ENCODE assay signal across 6 cellular contexts in genomic region chr11:124762624-124763155, GRCh38. TPM values are rescaled to one million over a fixed set of nuclear protein-coding genes. Genes with fewer than 3 reads are reported as not detected.
DNase-seq lines count a peak whose midpoint lies in the region; ATAC-seq, FAIRE-seq and TF ChIP-seq lines count a peak whose summit lies in the region.

No MANE protein-coding gene starts in this region.

- TF ChIP-seq CTCF in K562 (IDR thresholded peaks at IDR 0.05 in 2 of 3, conservative IDR thresholded peaks at IDR 0.05 in 1 of 3; ENCODE audit: insufficient read depth in 2 of 3, low read depth in 1 of 3, low read length in 3 of 3) (peak in 2 of 3 experiments; percentile 28 to 33; a peak in 3 of 6 replicates), nephron (IDR thresholded peaks at IDR 0.05; ENCODE audit: unreplicated experiment in 3 of 3) (no peak)

- POLR2A ChIA-PET in K562 (lab: Yijun Ruan, JAX): interaction anchor here (0.5 to 0.9 kb wide), 4 partner anchors 29 to 379 kb away, joined by 3 read pairs; no protein-coding TSS in a partner anchor

- H3K4me2 ChIP-seq in K562 (ENCODE audit: insufficient read depth, low read length): peak overlapping the region; percentile 93

- H3K4me1 Mint-ChIP-seq in nephron: peaks cover 47% of the 10 kb centered on the region

- FAIRE-seq in K562 (lab: Jason Lieb, UNC) (no peak), GM12891 (lab: Jason Lieb, UNC) (no peak)

- H3K36me3 Mint-ChIP-seq in nephron (ENCODE audit: low read depth): peaks cover 15% of the 10 kb centered on the region

- no peaks in the 10 kb centered on the region for H3K79me2 ChIP-seq in K562 (ENCODE audit: control insufficient read depth, insufficient read depth, low read length)

- intact Hi-C loops in K562 (cut with micrococcal nuclease): loop anchor here (1.0 to 10.0 kb wide), 5 partner anchors 31 to 348 kb away; no protein-coding TSS in a partner anchor

- no peak for TF ChIP-seq POLR2A in K562 (conservative IDR thresholded peaks at IDR 0.05)
- TF ChIP-seq POLR2A in GM12891 (IDR thresholded peaks at IDR 0.05; ENCODE audit: low read depth, low read length): no peak

- DNase-seq in K562 (ENCODE audit: extremely low read depth in 1 of 4, low spot score in 3 of 4) (peak; percentile 44 to 75 (median 64)), DMS153 treated with DMSO at 0.1 percent for 48 hours (lab: John Stamatoyannopoulos, UW; ENCODE audit: unreplicated experiment) (no peak), GM12891 (ENCODE audit: insufficient read length, low spot score) (no peak)

- H4K20me1 ChIP-seq in K562 (replicated peaks; ENCODE audit: control insufficient read depth, insufficient read depth, low read length): no peaks in the 10 kb centered on the region

- H3K27me3 ChIP-seq in K562 (ENCODE audit: control insufficient read depth in 2 of 2, insufficient read depth in 2 of 2, low read length in 2 of 2): peaks cover 0 to 28% of the 10 kb centered on the region in 2 experiments; a peak in 3 of 5 replicates

- H3K9ac ChIP-seq in K562 (ENCODE audit: insufficient read depth in 1 of 2, low read depth in 2 of 2, low read length in 2 of 2): peak overlapping the region; percentile 45 to 91

- CTCF ChIA-PET in K562 (lab: Yijun Ruan, JAX; ENCODE audit: low intra/inter-chr PET ratio): interaction anchor here (0.6 to 2.6 kb wide), 7 partner anchors 25 to 675 kb away, joined by 3 to 24 read pairs (median 7); no protein-coding TSS in a partner anchor

- H3K27me3 Mint-ChIP-seq in nephron (ENCODE audit: low read depth): peaks cover 65% of the 10 kb centered on the region

- H2AFZ ChIP-seq in K562 (ENCODE audit: low read depth, low read length): peak overlapping the region; percentile 95

- ATAC-seq in GM18511 (IDR thresholded peaks at IDR 0.05; ENCODE audit: unreplicated experiment): peak; percentile 9
- ATAC-seq in HG03103 (IDR thresholded peaks at IDR 0.05; ENCODE audit: low read depth, unreplicated experiment): peak; percentile 0
- peak; percentile 68 for ATAC-seq in K562

- in situ Hi-C loops in K562 (cut with MboI): loop anchor here (10.0 kb wide), 2 partner anchors 88 to 348 kb away; partner anchors contain the start of genes SIAE and SPA17

- no peak for TF ChIP-seq EP300 in K562 (IDR thresholded peaks at IDR 0.05; ENCODE audit: low read length)

- H3K9me1 ChIP-seq in K562 (ENCODE audit: control insufficient read depth, insufficient read depth, low read length): no peaks in the 10 kb centered on the region

- H3K4me1 ChIP-seq in K562 (replicated peaks in 1 of 2; ENCODE audit: control insufficient read depth in 2 of 2, insufficient read depth in 2 of 2, low read length in 2 of 2): peaks cover 0 to 36% of the 10 kb centered on the region in 2 experiments; a peak in 4 of 5 replicates

- no peak overlapping the region for H3K27ac ChIP-seq in K562 (ENCODE audit: extremely low read depth, low read depth, low read length)

- no peaks in the 10 kb centered on the region for H3K9me3 ChIP-seq in K562 (replicated peaks; ENCODE audit: control insufficient read depth, insufficient read depth, low read depth, low read length)

- H3K4me3 ChIP-seq in K562: peak overlapping the region; percentile 46

- TF ChIP-seq RAD21 in K562 (CRISPR knock-in tag; conservative IDR thresholded peaks at IDR 0.05 in 1 of 2, IDR thresholded peaks at IDR 0.05 in 1 of 2): no peak

- no peaks in the 10 kb centered on the region for H3K9me3 Mint-ChIP-seq in nephron

- peak overlapping the region in 2 of 3 experiments; percentile 84 to 91 for H3K27ac Mint-ChIP-seq in nephron

- BruUV-seq in K562 (replicated peaks; lab: Mats Ljungman, UMichigan): no TSS peak

- WGBS in K562 (ENCODE audit: insufficient coverage, low coverage, missing lambda C conversion rate): under 1% methylated on average over 32 of the region's 45 CpGs

- H3K4me3 Mint-ChIP-seq in nephron: peak overlapping the region; percentile 81 to 89 (median 86)

- H3K36me3 ChIP-seq in K562 (ENCODE audit: control insufficient read depth, insufficient read depth, low read length): peaks cover 3% of the 10 kb centered on the region; the same call in 1 of the 3 replicates

RNA-seq across cellular contexts. Expression of gene ESAM, which starts 0.6 kb away (rescaled TPM):
- total RNA-seq in K562 (2011; cell fraction: chromatin; rRNA removed; ENCODE audit: low replicate concordance): 0.74 and 2.0 TPM in 2 replicates
- total RNA-seq in K562 (2011; cell fraction: nucleolus; rRNA removed): 1.6 and 1.8 TPM in 2 replicates
- total RNA-seq in K562 (2011; cell fraction: nucleoplasm; rRNA removed): 1.2 and 2.9 TPM in 2 replicates
- total RNA-seq in K562 (2014; rRNA removed) (0.14 and 0.29 TPM in 2 replicates), K562 (2014; rRNA removed; fragmentation: Illumina TruSeq; extraction: Trizol) (0.18 and 0.22 TPM in 2 replicates), K562 (2015; rRNA removed; fragmentation: Illumina TruSeq; extraction: Trizol) (0.15 and 0.22 TPM in 2 replicates), K562 (2021) (0.36 and 0.91 TPM in 2 replicates)
- polyA plus RNA-seq in K562 (2011; rRNA removed) (0.47 and 1.1 TPM in 2 replicates), K562 (2014; fragmentation: Illumina TruSeq; extraction: Trizol) (0.65 and 0.90 TPM in 2 replicates), K562 (2014; fragmentation: Nextera tagmentation; extraction: Ambion mirVana) (under 1 TPM; 0.06 to 0.08 TPM), K562 (2014; rRNA removed) (0.22 and 1.5 TPM in 2 replicates)
- polyA plus RNA-seq in K562 (2011; cell fraction: cytosol; rRNA removed): 0.31 and 1.9 TPM in 2 replicates
- 1.1 and 4.0 TPM in 2 replicates for polyA plus RNA-seq in K562 (2011; cell fraction: nucleus; rRNA removed)
- 0.70 and 2.0 TPM in 2 replicates for polyA plus RNA-seq in K562 (2012)
- 0.24 and 0.60 TPM in 2 replicates for polyA minus RNA-seq in K562 (2011; rRNA and poly(A)+ RNA removed)
- polyA minus RNA-seq in K562 (2011; cell fraction: cytosol; rRNA and poly(A)+ RNA removed): 0.57 and 1.3 TPM in 2 replicates
- 0.44 and 0.54 TPM in 2 replicates for polyA minus RNA-seq in K562 (2011; cell fraction: nucleus; rRNA and poly(A)+ RNA removed)
- polyA plus RNA-seq in GM12891 (2012; ENCODE audit: low read depth, missing spikeins): 17.2 TPM

RNA-seq across cellular contexts. Expression of gene VSIG2, which starts 10.6 kb away (rescaled TPM):
- not detected in 2 replicates for total RNA-seq in K562 (2011; cell fraction: chromatin; rRNA removed; ENCODE audit: low replicate concordance)
- total RNA-seq in K562 (2011; cell fraction: nucleolus; rRNA removed): not detected in 2 replicates
- not detected in 2 replicates for total RNA-seq in K562 (2011; cell fraction: nucleoplasm; rRNA removed)
- total RNA-seq in K562 (2014; rRNA removed) (not detected in 2 replicates), K562 (2014; rRNA removed; fragmentation: Illumina TruSeq; extraction: Trizol) (not detected in 2 replicates), K562 (2015; rRNA removed; fragmentation: Illumina TruSeq; extraction: Trizol) (not detected in 2 replicates), K562 (2021) (not detected in 2 replicates)
- polyA plus RNA-seq in K562 (2011; rRNA removed) (not detected in 2 replicates), K562 (2014; fragmentation: Illumina TruSeq; extraction: Trizol) (not detected in 2 replicates), K562 (2014; fragmentation: Nextera tagmentation; extraction: Ambion mirVana) (not detected), K562 (2014; rRNA removed) (not detected in 2 replicates)
- polyA plus RNA-seq in K562 (2011; cell fraction: cytosol; rRNA removed): 0.06 TPM in 1 of 2 replicates, not detected in the other
- not detected in 2 replicates for polyA plus RNA-seq in K562 (2011; cell fraction: nucleus; rRNA removed)
- polyA plus RNA-seq in K562 (2012): 0.11 and 0.17 TPM in 2 replicates
- polyA minus RNA-seq in K562 (2011; rRNA and poly(A)+ RNA removed): not detected in 2 replicates
- not detected in 2 replicates for polyA minus RNA-seq in K562 (2011; cell fraction: cytosol; rRNA and poly(A)+ RNA removed)
- not detected in 2 replicates for polyA minus RNA-seq in K562 (2011; cell fraction: nucleus; rRNA and poly(A)+ RNA removed)
- 0.13 TPM for polyA plus RNA-seq in GM12891 (2012; ENCODE audit: low read depth, missing spikeins)

RNA-seq across cellular contexts. Expression of gene NRGN, which starts 22.9 kb away (rescaled TPM):
- total RNA-seq in K562 (2011; cell fraction: chromatin; rRNA removed; ENCODE audit: low replicate concordance): 2.1 and 5.7 TPM in 2 replicates
- 3.7 and 5.8 TPM in 2 replicates for total RNA-seq in K562 (2011; cell fraction: nucleolus; rRNA removed)
- total RNA-seq in K562 (2011; cell fraction: nucleoplasm; rRNA removed): 3.0 and 5.3 TPM in 2 replicates
- total RNA-seq in K562 (2014; rRNA removed) (2.0 and 3.8 TPM in 2 replicates), K562 (2014; rRNA removed; fragmentation: Illumina TruSeq; extraction: Trizol) (0.29 and 0.61 TPM in 2 replicates), K562 (2015; rRNA removed; fragmentation: Illumina TruSeq; extraction: Trizol) (0.72 and 1.3 TPM in 2 replicates), K562 (2021) (6.8 and 7.8 TPM in 2 replicates)
- polyA plus RNA-seq in K562 (2011; rRNA removed) (3.4 and 4.1 TPM in 2 replicates), K562 (2014; fragmentation: Illumina TruSeq; extraction: Trizol) (3.5 and 4.5 TPM in 2 replicates), K562 (2014; fragmentation: Nextera tagmentation; extraction: Ambion mirVana) (not detected), K562 (2014; rRNA removed) (3.2 and 5.7 TPM in 2 replicates)
- 7.0 and 13.8 TPM in 2 replicates for polyA plus RNA-seq in K562 (2011; cell fraction: cytosol; rRNA removed)
- 13.0 and 27.2 TPM in 2 replicates for polyA plus RNA-seq in K562 (2011; cell fraction: nucleus; rRNA removed)
- polyA plus RNA-seq in K562 (2012): 7.8 and 11.8 TPM in 2 replicates
- polyA minus RNA-seq in K562 (2011; rRNA and poly(A)+ RNA removed): 0.33 and 1.2 TPM in 2 replicates
- polyA minus RNA-seq in K562 (2011; cell fraction: cytosol; rRNA and poly(A)+ RNA removed): 1.4 and 3.2 TPM in 2 replicates
- 2.0 and 5.9 TPM in 2 replicates for polyA minus RNA-seq in K562 (2011; cell fraction: nucleus; rRNA and poly(A)+ RNA removed)
- 1.4 TPM for polyA plus RNA-seq in GM12891 (2012; ENCODE audit: low read depth, missing spikeins)

RNA-seq across cellular contexts. Expression of gene MSANTD2, which starts 37.5 kb away (rescaled TPM):
- total RNA-seq in K562 (2011; cell fraction: chromatin; rRNA removed; ENCODE audit: low replicate concordance): 3.6 and 10.0 TPM in 2 replicates
- 3.0 and 3.8 TPM in 2 replicates for total RNA-seq in K562 (2011; cell fraction: nucleolus; rRNA removed)
- 4.5 and 7.6 TPM in 2 replicates for total RNA-seq in K562 (2011; cell fraction: nucleoplasm; rRNA removed)
- 5.7 and 6.5 TPM in 2 replicates for total RNA-seq in K562 (2014; rRNA removed)
- 4.5 and 5.1 TPM in 2 replicates for total RNA-seq in K562 (2014; rRNA removed; fragmentation: Illumina TruSeq; extraction: Trizol)
- total RNA-seq in K562 (2015; rRNA removed; fragmentation: Illumina TruSeq; extraction: Trizol): 7.9 and 8.4 TPM in 2 replicates
- total RNA-seq in K562 (2021): 5.1 and 5.3 TPM in 2 replicates
- polyA plus RNA-seq in K562 (2011; rRNA removed): 2.9 and 4.2 TPM in 2 replicates
- 1.5 and 1.6 TPM in 2 replicates for polyA plus RNA-seq in K562 (2011; cell fraction: cytosol; rRNA removed)
- 6.3 and 11.1 TPM in 2 replicates for polyA plus RNA-seq in K562 (2011; cell fraction: nucleus; rRNA removed)
- 3.1 and 4.7 TPM in 2 replicates for polyA plus RNA-seq in K562 (2012)
- 4.8 and 7.3 TPM in 2 replicates for polyA plus RNA-seq in K562 (2014; fragmentation: Illumina TruSeq; extraction: Trizol)
- polyA plus RNA-seq in K562 (2014; fragmentation: Nextera tagmentation; extraction: Ambion mirVana): 1 to 10 TPM; 1.3 to 1.6 TPM
- polyA plus RNA-seq in K562 (2014; rRNA removed): 5.3 and 9.9 TPM in 2 replicates
- polyA minus RNA-seq in K562 (2011; rRNA and poly(A)+ RNA removed): 1.2 and 1.9 TPM in 2 replicates
- polyA minus RNA-seq in K562 (2011; cell fraction: cytosol; rRNA and poly(A)+ RNA removed): 0.38 and 1.0 TPM in 2 replicates
- 3.8 and 5.9 TPM in 2 replicates for polyA minus RNA-seq in K562 (2011; cell fraction: nucleus; rRNA and poly(A)+ RNA removed)
- 2.7 TPM for polyA plus RNA-seq in GM12891 (2012; ENCODE audit: low read depth, missing spikeins)

Comparison
In these comparisons a context has a peak if more than half of its experiments do, and no peak if none do; other contexts are left out.
1. ATAC-seq: peak in every context shown above with its lines; median percentile 68 in K562; 9 in GM18511; 0 in HG03103.
2. DNase-seq: peak in K562 (4 of 4); none in DMS153 treated with DMSO at 0.1 percent for 48 hours (single experiment) and GM12891 (single experiment).
3. CTCF ChIP-seq: peak in K562 (2 of 3); none in nephron (0 of 3).